Comparison of ENCODE assay signal across 23 cellular contexts in the genomic region with DNA sequence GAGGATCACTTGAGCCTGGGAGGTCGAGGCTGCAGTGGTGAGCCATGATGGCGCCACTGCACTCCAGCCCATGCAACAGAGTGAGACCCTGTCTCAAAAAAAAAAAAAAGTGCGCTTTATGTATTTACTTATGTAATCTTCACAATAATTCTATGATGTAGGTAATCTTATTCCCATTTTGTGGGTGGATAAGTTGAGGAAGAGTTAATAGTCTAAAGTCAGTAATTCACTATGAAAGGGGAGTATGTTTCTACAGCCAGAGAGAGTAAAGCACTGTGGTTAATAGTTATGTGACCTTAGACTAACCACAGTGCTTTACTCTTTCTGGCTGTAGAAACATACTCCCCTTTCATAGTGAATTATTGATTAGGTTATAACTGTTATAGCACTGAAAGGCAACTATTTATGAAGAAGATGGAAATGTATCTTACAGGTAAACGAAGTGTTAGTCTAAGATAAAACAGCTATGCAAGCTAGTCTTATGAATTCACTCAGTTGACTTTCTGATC. TPM values are rescaled to one million over a fixed set of nuclear protein-coding genes. Genes with fewer than 3 reads are reported as not detected.
A peak's percentile ranks its signal among the peaks of the same experiment; 100 is the strongest.
DNase-seq lines count a peak whose midpoint lies in the region; ATAC-seq and TF ChIP-seq lines count a peak whose summit lies in the region.
"Had no signal": no experiment of that assay in that cellular context is flagged by ENCODE, and none has a peak within 500 bp of the region (broad histone marks: within the 10 kb centered on the region; RNA-seq: fewer than 3 reads in every experiment).

No MANE protein-coding gene starts in this region.

- no peaks in the 10 kb centered on the region for H3K27me3 ChIP-seq in neural progenitor cell
- no peaks in the 10 kb centered on the region for H3K27me3 ChIP-seq in adrenal gland
- H3K27me3 ChIP-seq: brain microvascular endothelial cell, transverse colon had no signal

- peaks cover 11% of the 10 kb centered on the region for H3K36me3 Mint-ChIP-seq in neural progenitor cell

- H3K4me1 Mint-ChIP-seq in neural progenitor cell: no peaks in the 10 kb centered on the region
- H3K4me1 Mint-ChIP-seq: neural crest cell had no signal

- TF ChIP-seq CTCF in neural progenitor cell (IDR thresholded peaks at IDR 0.05) (no peak), adrenal gland (IDR thresholded peaks at IDR 0.05) (no peak)

- intact Hi-C loops in adrenal gland (cut with DNase I): no loop called here

- 92 to 97% (median 95%) methylated on average over 4 of the region's 4 CpGs for WGBS in adrenal gland, 4 donors

- no peak for TF ChIP-seq POLR2A in adrenal gland (IDR thresholded peaks at IDR 0.05)

- H3K27me3 Mint-ChIP-seq in neural progenitor cell (ENCODE audit: insufficient read depth, low read depth): no peaks in the 10 kb centered on the region
- H3K27me3 Mint-ChIP-seq: activated CD8-positive, alpha-beta T cell treated with anti-CD3 and anti-CD28 coated beads for 36 hours; progenitor cell of endocrine pancreas; T-cell had no signal

- ATAC-seq in GM19025 (IDR thresholded peaks at IDR 0.05; ENCODE audit: low read depth, unreplicated experiment) (peak; percentile 62), GM21515 (IDR thresholded peaks at IDR 0.05; ENCODE audit: unreplicated experiment) (peak; percentile 44), HG03354 (IDR thresholded peaks at IDR 0.05; ENCODE audit: poor library complexity, severe bottlenecking, unreplicated experiment) (peak; percentile 79), GM19351 (IDR thresholded peaks at IDR 0.05; ENCODE audit: unreplicated experiment) (no peak)
- ATAC-seq: activated CD8-positive, alpha-beta T cell treated with anti-CD3 and anti-CD28 coated beads for 36 hours; T-cell had no signal

- H3K4me3 ChIP-seq in neural progenitor cell: no peak overlapping the region
- H3K4me3 ChIP-seq in adrenal gland: no peak overlapping the region
- H3K4me3 ChIP-seq: transverse colon had no signal

- H3K36me3 ChIP-seq in neural progenitor cell (peaks cover 11% of the 10 kb centered on the region), adrenal gland (replicated peaks in 1 of 2) (peaks cover 0 to 74% of the 10 kb centered on the region in 2 donors)

- H3K4me1 ChIP-seq in neural progenitor cell (no peaks in the 10 kb centered on the region), adrenal gland (replicated peaks in 1 of 2) (no peaks in the 10 kb centered on the region)
- H3K4me1 ChIP-seq: transverse colon had no signal

- no peak for DNase-seq in neural progenitor cell (ENCODE audit: low spot score)
- no peak for DNase-seq in DMS 273 treated with DMSO at 0.1 percent for 48 hours (lab: John Stamatoyannopoulos, UW)
- DNase-seq in adrenal gland: no peak
- DNase-seq: activated CD8-positive, alpha-beta T cell treated with anti-CD3 and anti-CD28 coated beads for 36 hours; activated gamma-delta T cell; brain microvascular endothelial cell; effector CD4-positive, alpha-beta T cell; EL; head of caudate nucleus; NCI-H1694 treated with DMSO at 0.1 percent for 48 hours; NCI-H2171 treated with DMSO at 0.1 percent for 48 hours; NCI-H524; stimulated activated CD8-positive, alpha-beta memory T cell treated with anti-CD3 and anti-CD28 coated beads, Interleukin-4, amount 100 ng/mL, for 48 hours; T-cell; transverse colon had no signal

- no peaks in the 10 kb centered on the region for H3K9me3 Mint-ChIP-seq in neural progenitor cell
- H3K9me3 Mint-ChIP-seq: activated CD8-positive, alpha-beta T cell treated with anti-CD3 and anti-CD28 coated beads for 36 hours; CD14-positive monocyte; neural crest cell; T-cell had no signal

- H3K27ac Mint-ChIP-seq in neural progenitor cell: no peak overlapping the region
- H3K27ac Mint-ChIP-seq: progenitor cell of endocrine pancreas, T-cell had no signal

- no peaks in the 10 kb centered on the region for H3K9me3 ChIP-seq in neural progenitor cell (ENCODE audit: low read depth)
- no peaks in the 10 kb centered on the region for H3K9me3 ChIP-seq in adrenal gland (replicated peaks in 1 of 3)
- H3K9me3 ChIP-seq: transverse colon had no signal

- no peaks in the 10 kb centered on the region for H3F3A ChIP-seq in neural progenitor cell (ENCODE audit: low read depth)

- H3K27ac ChIP-seq in neural progenitor cell (no peak overlapping the region), adrenal gland (no peak overlapping the region)
- H3K27ac ChIP-seq: brain microvascular endothelial cell, epithelial cell of prostate, transverse colon had no signal

- H3K4me2 ChIP-seq in neural progenitor cell: no peak overlapping the region

- H3K4me3 Mint-ChIP-seq in neural progenitor cell: no peak overlapping the region
- H3K4me3 Mint-ChIP-seq: activated CD8-positive, alpha-beta T cell treated with anti-CD3 and anti-CD28 coated beads for 36 hours; CD14-positive monocyte; neural crest cell; T-cell had no signal

- no peaks in the 10 kb centered on the region for H3K79me2 ChIP-seq in neural progenitor cell (ENCODE audit: low read depth)

- no peak overlapping the region for H2AFZ ChIP-seq in neural progenitor cell (replicated peaks)

- peak overlapping the region; percentile 17 for H3K9ac ChIP-seq in neural progenitor cell

- H4K20me1 ChIP-seq in neural progenitor cell (ENCODE audit: low read depth): no peaks in the 10 kb centered on the region

RNA-seq across cellular contexts. Expression of a gene that starts 11.9 kb away (rescaled TPM):
- total RNA-seq in neural progenitor cell (ENCODE audit: low replicate concordance) (20.8 and 26.4 TPM in 2 replicates), adrenal gland (10 to 100 TPM; 25.3 to 49.5 (median 32.4) TPM)
- 10 to 100 TPM; 13.8 to 58.4 (median 21.6) TPM for polyA plus RNA-seq in adrenal gland

RNA-seq across cellular contexts. Expression of a gene that starts 45.8 kb away (rescaled TPM):
- total RNA-seq in neural progenitor cell (ENCODE audit: low replicate concordance) (790 and 1,052 TPM in 2 replicates), adrenal gland (1,000 to 10,000 TPM in 1 of 8 donors, 100 to 1,000 TPM in 7; 392 to 1,049 (median 667) TPM)
- polyA plus RNA-seq in adrenal gland: 1,000 to 10,000 TPM in 1 of 3 donors, 100 to 1,000 TPM in 2; 114 to 1,085 (median 156) TPM
